8 cellular contexts compared by ENCODE assay signal in the genomic region with DNA sequence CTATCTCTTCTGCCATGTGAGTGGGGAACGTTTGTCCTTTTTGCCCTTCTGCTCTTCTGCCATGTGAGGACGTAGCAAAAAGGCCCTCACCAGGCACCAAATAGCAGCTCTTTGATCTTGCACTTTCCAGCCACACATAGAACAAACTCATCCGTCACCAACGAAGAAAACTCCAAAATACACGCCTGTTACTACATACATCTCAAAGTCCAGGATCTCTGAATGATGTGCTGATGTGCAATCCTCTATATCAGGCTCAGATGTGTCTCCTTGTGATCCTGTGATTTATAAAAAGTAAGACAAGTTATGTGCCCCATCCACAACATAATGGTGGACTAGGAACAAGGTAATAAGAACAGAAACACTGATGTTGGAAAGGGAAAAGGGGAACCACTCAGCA.
"Had no signal": no experiment of that assay in that cellular context is flagged by ENCODE, and none has a peak within 500 bp of the region (broad histone marks: within the 10 kb centered on the region; RNA-seq: fewer than 3 reads in every experiment).

No MANE protein-coding gene starts in this region.

- H3K4me3 ChIP-seq: GM12878 had no signal

- DNase-seq: GDM1, GF-D8 had no signal

- ATAC-seq: GM12878 had no signal

- FAIRE-seq: G401.6, GM12878, GM12891, GM12892, GM18507, GM19239 had no signal
